Comparison of ENCODE assay signal across 1 cellular context in the genomic region with DNA sequence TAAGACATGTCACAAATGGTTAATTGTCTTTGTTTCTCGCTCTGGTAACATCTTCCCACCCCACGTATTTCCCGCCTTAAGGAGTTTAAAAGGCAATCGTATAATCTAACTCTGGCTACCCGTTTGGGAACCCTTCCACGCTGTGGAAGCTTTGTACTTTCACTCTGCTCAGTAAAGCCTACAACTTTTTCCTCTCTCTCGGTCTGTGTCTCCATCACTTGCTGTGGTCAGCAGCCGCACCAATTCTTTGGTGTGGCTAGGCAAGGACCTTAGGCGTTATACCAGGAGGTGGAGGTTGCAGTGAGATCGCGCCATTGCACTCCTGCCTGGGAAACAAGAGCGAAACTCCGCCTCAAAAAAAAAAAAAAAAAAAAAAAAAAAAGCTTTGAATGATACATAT.
TF ChIP-seq lines count a peak whose summit lies in the region.

No MANE protein-coding gene starts in this region.

TF ChIP-seq in GM23338, 12 proteins besides CTCF, POLR2A, EP300 and RAD21:
- TF ChIP-seq, protein P1, sequence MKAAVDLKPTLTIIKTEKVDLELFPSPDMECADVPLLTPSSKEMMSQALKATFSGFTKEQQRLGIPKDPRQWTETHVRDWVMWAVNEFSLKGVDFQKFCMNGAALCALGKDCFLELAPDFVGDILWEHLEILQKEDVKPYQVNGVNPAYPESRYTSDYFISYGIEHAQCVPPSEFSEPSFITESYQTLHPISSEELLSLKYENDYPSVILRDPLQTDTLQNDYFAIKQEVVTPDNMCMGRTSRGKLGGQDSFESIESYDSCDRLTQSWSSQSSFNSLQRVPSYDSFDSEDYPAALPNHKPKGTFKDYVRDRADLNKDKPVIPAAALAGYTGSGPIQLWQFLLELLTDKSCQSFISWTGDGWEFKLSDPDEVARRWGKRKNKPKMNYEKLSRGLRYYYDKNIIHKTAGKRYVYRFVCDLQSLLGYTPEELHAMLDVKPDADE (IDR thresholded peaks at IDR 0.05): no peak
- TF ChIP-seq EZH2phosphoT487 (IDR thresholded peaks at IDR 0.05; ENCODE audit: unreplicated experiment): no peak
- TF ChIP-seq, protein P2, sequence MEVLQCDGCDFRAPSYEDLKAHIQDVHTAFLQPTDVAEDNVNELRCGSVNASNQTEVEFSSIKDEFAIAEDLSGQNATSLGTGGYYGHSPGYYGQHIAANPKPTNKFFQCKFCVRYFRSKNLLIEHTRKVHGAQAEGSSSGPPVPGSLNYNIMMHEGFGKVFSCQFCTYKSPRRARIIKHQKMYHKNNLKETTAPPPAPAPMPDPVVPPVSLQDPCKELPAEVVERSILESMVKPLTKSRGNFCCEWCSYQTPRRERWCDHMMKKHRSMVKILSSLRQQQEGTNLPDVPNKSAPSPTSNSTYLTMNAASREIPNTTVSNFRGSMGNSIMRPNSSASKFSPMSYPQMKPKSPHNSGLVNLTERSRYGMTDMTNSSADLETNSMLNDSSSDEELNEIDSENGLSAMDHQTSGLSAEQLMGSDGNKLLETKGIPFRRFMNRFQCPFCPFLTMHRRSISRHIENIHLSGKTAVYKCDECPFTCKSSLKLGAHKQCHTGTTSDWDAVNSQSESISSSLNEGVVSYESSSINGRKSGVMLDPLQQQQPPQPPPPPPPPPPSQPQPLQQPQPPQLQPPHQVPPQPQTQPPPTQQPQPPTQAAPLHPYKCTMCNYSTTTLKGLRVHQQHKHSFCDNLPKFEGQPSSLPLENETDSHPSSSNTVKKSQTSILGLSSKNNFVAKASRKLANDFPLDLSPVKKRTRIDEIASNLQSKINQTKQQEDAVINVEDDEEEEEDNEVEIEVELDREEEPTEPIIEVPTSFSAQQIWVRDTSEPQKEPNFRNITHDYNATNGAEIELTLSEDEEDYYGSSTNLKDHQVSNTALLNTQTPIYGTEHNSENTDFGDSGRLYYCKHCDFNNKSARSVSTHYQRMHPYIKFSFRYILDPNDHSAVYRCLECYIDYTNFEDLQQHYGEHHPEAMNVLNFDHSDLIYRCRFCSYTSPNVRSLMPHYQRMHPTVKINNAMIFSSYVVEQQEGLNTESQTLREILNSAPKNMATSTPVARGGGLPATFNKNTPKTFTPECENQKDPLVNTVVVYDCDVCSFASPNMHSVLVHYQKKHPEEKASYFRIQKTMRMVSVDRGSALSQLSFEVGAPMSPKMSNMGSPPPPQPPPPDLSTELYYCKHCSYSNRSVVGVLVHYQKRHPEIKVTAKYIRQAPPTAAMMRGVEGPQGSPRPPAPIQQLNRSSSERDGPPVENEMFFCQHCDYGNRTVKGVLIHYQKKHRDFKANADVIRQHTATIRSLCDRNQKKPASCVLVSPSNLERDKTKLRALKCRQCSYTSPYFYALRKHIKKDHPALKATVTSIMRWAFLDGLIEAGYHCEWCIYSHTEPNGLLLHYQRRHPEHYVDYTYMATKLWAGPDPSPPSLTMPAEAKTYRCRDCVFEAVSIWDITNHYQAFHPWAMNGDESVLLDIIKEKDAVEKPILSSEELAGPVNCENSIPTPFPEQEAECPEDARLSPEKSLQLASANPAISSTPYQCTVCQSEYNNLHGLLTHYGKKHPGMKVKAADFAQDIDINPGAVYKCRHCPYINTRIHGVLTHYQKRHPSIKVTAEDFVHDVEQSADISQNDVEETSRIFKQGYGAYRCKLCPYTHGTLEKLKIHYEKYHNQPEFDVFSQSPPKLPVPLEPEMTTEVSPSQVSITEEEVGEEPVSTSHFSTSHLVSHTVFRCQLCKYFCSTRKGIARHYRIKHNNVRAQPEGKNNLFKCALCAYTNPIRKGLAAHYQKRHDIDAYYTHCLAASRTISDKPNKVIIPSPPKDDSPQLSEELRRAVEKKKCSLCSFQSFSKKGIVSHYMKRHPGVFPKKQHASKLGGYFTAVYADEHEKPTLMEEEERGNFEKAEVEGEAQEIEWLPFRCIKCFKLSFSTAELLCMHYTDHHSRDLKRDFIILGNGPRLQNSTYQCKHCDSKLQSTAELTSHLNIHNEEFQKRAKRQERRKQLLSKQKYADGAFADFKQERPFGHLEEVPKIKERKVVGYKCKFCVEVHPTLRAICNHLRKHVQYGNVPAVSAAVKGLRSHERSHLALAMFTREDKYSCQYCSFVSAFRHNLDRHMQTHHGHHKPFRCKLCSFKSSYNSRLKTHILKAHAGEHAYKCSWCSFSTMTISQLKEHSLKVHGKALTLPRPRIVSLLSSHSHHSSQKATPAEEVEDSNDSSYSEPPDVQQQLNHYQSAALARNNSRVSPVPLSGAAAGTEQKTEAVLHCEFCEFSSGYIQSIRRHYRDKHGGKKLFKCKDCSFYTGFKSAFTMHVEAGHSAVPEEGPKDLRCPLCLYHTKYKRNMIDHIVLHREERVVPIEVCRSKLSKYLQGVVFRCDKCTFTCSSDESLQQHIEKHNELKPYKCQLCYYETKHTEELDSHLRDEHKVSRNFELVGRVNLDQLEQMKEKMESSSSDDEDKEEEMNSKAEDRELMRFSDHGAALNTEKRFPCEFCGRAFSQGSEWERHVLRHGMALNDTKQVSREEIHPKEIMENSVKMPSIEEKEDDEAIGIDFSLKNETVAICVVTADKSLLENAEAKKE (CRISPR knock-in tag; IDR thresholded peaks at IDR 0.05): no peak
